Comparison of ENCODE assay signal across 14 cellular contexts in the genomic region with DNA sequence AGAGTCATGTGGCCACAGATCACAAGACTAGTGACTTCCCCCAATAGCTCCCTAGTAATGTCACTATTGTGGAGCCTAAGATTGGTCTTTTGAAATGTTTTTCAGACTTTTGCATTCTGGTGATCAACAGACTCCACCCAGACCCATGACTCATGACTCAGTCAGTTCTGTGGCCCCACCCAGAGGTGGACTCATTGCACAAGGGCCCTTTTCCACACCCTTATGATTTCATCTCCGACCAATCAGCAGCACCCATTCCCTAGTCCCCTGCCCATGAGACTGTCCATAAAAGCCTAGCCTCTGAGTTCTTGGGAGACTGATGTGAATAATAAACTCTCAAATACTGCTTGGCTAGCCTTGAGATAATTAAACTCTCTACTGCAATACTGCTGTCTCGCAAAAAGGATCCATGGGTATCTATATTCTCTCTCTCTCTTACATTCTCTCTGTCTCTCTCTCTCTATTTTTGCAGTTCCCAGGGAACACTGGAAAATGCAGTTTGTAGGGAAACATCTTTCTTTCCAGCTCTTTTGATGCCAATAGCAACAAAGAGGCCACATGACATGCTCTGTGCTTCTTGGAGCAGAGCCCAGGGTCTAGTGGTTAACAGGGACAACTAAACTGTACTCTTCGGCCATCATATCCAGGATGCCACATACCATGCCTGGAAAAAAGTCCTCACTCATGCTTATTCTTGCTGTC.
DNase-seq lines count a peak whose midpoint lies in the region; ATAC-seq and TF ChIP-seq lines count a peak whose summit lies in the region.
"Had no signal": no experiment of that assay in that cellular context is flagged by ENCODE, and none has a peak within 500 bp of the region (broad histone marks: within the 10 kb centered on the region; RNA-seq: fewer than 3 reads in every experiment).

No MANE protein-coding gene starts in this region.

- TF ChIP-seq CTCF in epithelial cell of proximal tubule (conservative IDR thresholded peaks at IDR 0.05; ENCODE audit: low read depth, low read length) = no peak
- TF ChIP-seq CTCF in glutamatergic neuron (IDR thresholded peaks at IDR 0.05; ENCODE audit: partially characterized antibody, unreplicated experiment) = no peak
- TF ChIP-seq CTCF in body of pancreas (IDR thresholded peaks at IDR 0.05) = no peak

- no peaks in the 10 kb centered on the region for H3K36me3 ChIP-seq in body of pancreas (replicated peaks in 1 of 2; ENCODE audit: insufficient read depth in 1 of 2, low read depth in 2 of 2)
- H3K36me3 ChIP-seq: right atrium auricular region had no signal

- 90 to 95% methylated on average over 3 of the region's 3 CpGs for WGBS in body of pancreas, 2 donors

- H3K4me1 Mint-ChIP-seq in glutamatergic neuron (ENCODE audit: low read depth, unreplicated experiment) = peaks cover 16% of the 10 kb centered on the region
- H3K4me1 Mint-ChIP-seq: activated naive CD4-positive, alpha-beta T cell treated with anti-CD3 and anti-CD28 coated beads, Interleukin-2, amount 50 U/mL, for 24 hours had no signal

- peak; percentile 58 for ATAC-seq in sciatic nerve
- no peak for ATAC-seq in body of pancreas
- ATAC-seq: activated CD8-positive, alpha-beta memory T cell treated with anti-CD3 and anti-CD28 coated beads, Interleukin-2, amount 10 ng/mL, durations not matched to agents 7 days and 5 days had no signal

- no peak overlapping the region for H3K27ac Mint-ChIP-seq in glutamatergic neuron (ENCODE audit: unreplicated experiment)
- H3K27ac Mint-ChIP-seq: activated CD8-positive, alpha-beta memory T cell treated with anti-CD3 and anti-CD28 coated beads, Interleukin-2, amount 10 ng/mL, durations not matched to agents 7 days and 5 days; activated naive CD4-positive, alpha-beta T cell treated with anti-CD3 and anti-CD28 coated beads, Interleukin-2, amount 50 U/mL, for 24 hours had no signal

- TF ChIP-seq POLR2A in body of pancreas (IDR thresholded peaks at IDR 0.05) = no peak

- peaks cover 10% of the 10 kb centered on the region for H3K9me3 Mint-ChIP-seq in glutamatergic neuron (ENCODE audit: unreplicated experiment)

- H3K4me3 ChIP-seq in epithelial cell of proximal tubule (ENCODE audit: low read depth, low read length) (no peak overlapping the region), body of pancreas (no peak overlapping the region)
- H3K4me3 ChIP-seq: right atrium auricular region had no signal

- H3K27me3 Mint-ChIP-seq in glutamatergic neuron (ENCODE audit: unreplicated experiment) = peaks cover 4% of the 10 kb centered on the region

- H3K36me3 Mint-ChIP-seq in glutamatergic neuron (ENCODE audit: unreplicated experiment) = peaks cover 17% of the 10 kb centered on the region
- H3K36me3 Mint-ChIP-seq: activated naive CD4-positive, alpha-beta T cell treated with anti-CD3 and anti-CD28 coated beads, Interleukin-2, amount 50 U/mL, for 24 hours had no signal

- no peak overlapping the region for H3K27ac ChIP-seq in body of pancreas
- H3K27ac ChIP-seq: KMS-11 had no signal

- H3K4me3 Mint-ChIP-seq in glutamatergic neuron (ENCODE audit: unreplicated experiment) = no peak overlapping the region
- H3K4me3 Mint-ChIP-seq: activated CD8-positive, alpha-beta memory T cell treated with anti-CD3 and anti-CD28 coated beads, Interleukin-2, amount 10 ng/mL, durations not matched to agents 7 days and 5 days; activated naive CD4-positive, alpha-beta T cell treated with anti-CD3 and anti-CD28 coated beads, Interleukin-2, amount 50 U/mL, for 24 hours had no signal

- no peaks in the 10 kb centered on the region for H3K27me3 ChIP-seq in body of pancreas
- H3K27me3 ChIP-seq: right atrium auricular region had no signal

- H3K9me3 ChIP-seq in body of pancreas = peaks cover 0 to 15% (median 0%) of the 10 kb centered on the region in 3 donors

- DNase-seq in GM04503 (ENCODE audit: low read depth) (peak; percentile 28), RKO (ENCODE audit: low spot score) (peak; percentile 38), epithelial cell of proximal tubule (ENCODE audit: low read depth) (peak; percentile 74), sciatic nerve (ENCODE audit: low spot score) (no peak), glutamatergic neuron (no peak), body of pancreas (no peak), middle frontal gyrus (ENCODE audit: extremely low spot score, low spot score) (no peak)
- DNase-seq in activated CD8-positive, alpha-beta memory T cell treated with anti-CD3 and anti-CD28 coated beads for 24 hours = no peak
- DNase-seq: activated CD8-positive, alpha-beta memory T cell treated with anti-CD3 and anti-CD28 coated beads, Interleukin-2, amount 10 ng/mL, durations not matched to agents 7 days and 5 days; effector CD4-positive, alpha-beta T cell; NCI-H2227 treated with DMSO at 0.1 percent for 48 hours had no signal

- H3K4me1 ChIP-seq in body of pancreas = peaks cover 5% of the 10 kb centered on the region
- H3K4me1 ChIP-seq: right atrium auricular region had no signal

- intact Hi-C loops in sciatic nerve (cut with DNase I) (no loop called here), body of pancreas (cut with DNase I) (no loop called here)

Comparison
In these comparisons a context has a peak if more than half of its experiments do, and no peak if none do; other contexts are left out.
1. DNase-seq: peak in GM04503 (single experiment), RKO (single experiment) and epithelial cell of proximal tubule (single experiment); none in sciatic nerve (single experiment), glutamatergic neuron (single experiment), body of pancreas (0 of 4), activated CD8-positive, alpha-beta memory T cell treated with anti-CD3 and anti-CD28 coated beads for 24 hours (single experiment) and middle frontal gyrus (single experiment).